Comparison of ENCODE assay signal across 1 cellular context in the genomic region with DNA sequence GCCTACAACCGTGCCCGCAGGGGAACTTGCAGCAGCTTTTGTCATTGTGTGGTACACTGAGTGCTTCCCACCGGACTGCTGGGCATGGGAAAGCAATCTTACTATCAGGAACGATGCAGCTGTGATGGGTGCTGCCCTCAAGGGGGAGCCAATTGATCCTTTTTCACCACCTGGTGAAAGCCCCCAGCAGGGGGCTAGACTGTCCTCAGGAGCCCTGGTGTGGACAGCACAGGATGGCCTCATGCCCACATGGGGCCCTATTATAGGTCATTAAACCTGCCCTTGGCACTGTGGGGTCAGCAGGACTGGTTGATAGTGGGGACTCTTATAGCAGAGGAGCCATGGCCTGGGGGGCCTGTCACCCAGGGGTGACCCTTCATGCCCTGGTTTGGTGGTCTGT.
A peak's percentile ranks its signal among the peaks of the same experiment; 100 is the strongest.
TF ChIP-seq lines count a peak whose summit lies in the region.

No MANE protein-coding gene starts in this region.

TF ChIP-seq in WTC11, 78 proteins besides CTCF, POLR2A, EP300 and RAD21 (continued from another document):
- TF ChIP-seq STAT6 (CRISPR knock-in tag; conservative IDR thresholded peaks at IDR 0.05; ENCODE audit: low read depth) (no peak), ZNF263 (CRISPR knock-in tag; IDR thresholded peaks at IDR 0.05; ENCODE audit: low read depth) (no peak), MYBL2 (CRISPR knock-in tag; IDR thresholded peaks at IDR 0.05) (no peak), ZNF423 (CRISPR knock-in tag; IDR thresholded peaks at IDR 0.05) (peak; percentile 64; the same call in 1 of the 2 replicates)
